In genomic region chr17:13601776-13602551, GRCh38 we compare ENCODE assay signal across 1 cellular context.
A peak's percentile ranks its signal among the peaks of the same experiment; 100 is the strongest.
TF ChIP-seq lines count a peak whose summit lies in the region.

TSS of gene HS3ST3A1 (minus strand) at chr17:13601929. CDS start at chr17:13601129, 800 bp downstream.

TF ChIP-seq in HepG2, 621 proteins besides CTCF, POLR2A, EP300 and RAD21 (continued from another document and continues in another):
- TF ChIP-seq ZNF512 (CRISPR knock-in tag; IDR thresholded peaks at IDR 0.05), result no peak
- no peak for TF ChIP-seq POLR2G (IDR thresholded peaks at IDR 0.05; ENCODE audit: low read depth, low read length)
- TF ChIP-seq ATAD3A (CRISPR knock-in tag; IDR thresholded peaks at IDR 0.05), result no peak
- no peak for TF ChIP-seq MAFF (IDR thresholded peaks at IDR 0.05; ENCODE audit: low read depth, low read length)
- TF ChIP-seq ZNF562 (CRISPR knock-in tag; IDR thresholded peaks at IDR 0.05; ENCODE audit: borderline replicate concordance), result no peak
- no peak for TF ChIP-seq MBD4 (IDR thresholded peaks at IDR 0.05; ENCODE audit: borderline replicate concordance, low read length)
- no peak for TF ChIP-seq MIXL1 (CRISPR knock-in tag; IDR thresholded peaks at IDR 0.05)
- TF ChIP-seq ZBTB34 (CRISPR knock-in tag; IDR thresholded peaks at IDR 0.05), result no peak
- peak; percentile 57; the same call in 1 of the 2 replicates for TF ChIP-seq ZNF33B (CRISPR knock-in tag; IDR thresholded peaks at IDR 0.05)
- TF ChIP-seq HNRNPUL1 (IDR thresholded peaks at IDR 0.05; ENCODE audit: low read depth, low read length), result no peak
- TF ChIP-seq ZNF589 (CRISPR knock-in tag; conservative IDR thresholded peaks at IDR 0.05), result no peak
- TF ChIP-seq XRCC5 (optimal IDR thresholded peaks at IDR 0.05; ENCODE audit: low read length), result no peak
- no peak for TF ChIP-seq FOXP4 (CRISPR knock-in tag; IDR thresholded peaks at IDR 0.05)
- 0 out of 2 replicates have a peak, but pooled peaks have one; percentile 21 for TF ChIP-seq ZNF354B (CRISPR knock-in tag; IDR thresholded peaks at IDR 0.05)
- TF ChIP-seq ZFAT (CRISPR knock-in tag; conservative IDR thresholded peaks at IDR 0.05), result no peak
- peak; percentile 48; the same call in 1 of the 2 replicates for TF ChIP-seq TBX2 (CRISPR knock-in tag; IDR thresholded peaks at IDR 0.05; ENCODE audit: borderline replicate concordance)
- peak; percentile 38; the same call in 1 of the 2 replicates for TF ChIP-seq MYC (CRISPR knock-in tag; IDR thresholded peaks at IDR 0.05; ENCODE audit: borderline replicate concordance)
- no peak for TF ChIP-seq CREM (IDR thresholded peaks at IDR 0.05)
- TF ChIP-seq CREM (CRISPR knock-in tag; IDR thresholded peaks at IDR 0.05), result no peak
- no peak for TF ChIP-seq ZMAT5 (CRISPR knock-in tag; IDR thresholded peaks at IDR 0.05; ENCODE audit: borderline replicate concordance, low read depth)
- TF ChIP-seq, protein P1, sequence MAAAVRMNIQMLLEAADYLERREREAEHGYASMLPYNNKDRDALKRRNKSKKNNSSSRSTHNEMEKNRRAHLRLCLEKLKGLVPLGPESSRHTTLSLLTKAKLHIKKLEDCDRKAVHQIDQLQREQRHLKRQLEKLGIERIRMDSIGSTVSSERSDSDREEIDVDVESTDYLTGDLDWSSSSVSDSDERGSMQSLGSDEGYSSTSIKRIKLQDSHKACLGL (CRISPR knock-in tag; IDR thresholded peaks at IDR 0.05), result peak; percentile 54; the same call in 1 of the 2 replicates
- no peak for TF ChIP-seq YEATS4 (CRISPR knock-in tag; IDR thresholded peaks at IDR 0.05; ENCODE audit: borderline replicate concordance)
- TF ChIP-seq GATAD2A (CRISPR knock-in tag; IDR thresholded peaks at IDR 0.05), result no peak
- no peak for TF ChIP-seq SP2 (CRISPR knock-in tag; IDR thresholded peaks at IDR 0.05)
- TF ChIP-seq TBP (CRISPR knock-in tag; IDR thresholded peaks at IDR 0.05), result no peak
- TF ChIP-seq GZF1 (CRISPR knock-in tag; IDR thresholded peaks at IDR 0.05), result no peak
- no peak for TF ChIP-seq MAFK (conservative IDR thresholded peaks at IDR 0.05 in 1 of 2, IDR thresholded peaks at IDR 0.05 in 1 of 2; ENCODE audit: low read length in 2 of 2)
- no peak for TF ChIP-seq REPIN1 (CRISPR knock-in tag; IDR thresholded peaks at IDR 0.05; ENCODE audit: borderline replicate concordance, low read depth)
- TF ChIP-seq TAF15 (IDR thresholded peaks at IDR 0.05; ENCODE audit: low read depth, low read length, poor library complexity, severe bottlenecking), result no peak
- no peak for TF ChIP-seq ZBTB42 (CRISPR knock-in tag; IDR thresholded peaks at IDR 0.05)
- no peak for TF ChIP-seq SNAPC5 (CRISPR knock-in tag; IDR thresholded peaks at IDR 0.05; ENCODE audit: borderline replicate concordance)
- no peak for TF ChIP-seq NR2F2 (IDR thresholded peaks at IDR 0.05; ENCODE audit: borderline replicate concordance, low read depth)
- TF ChIP-seq ZNF512B (CRISPR knock-in tag; IDR thresholded peaks at IDR 0.05; ENCODE audit: borderline replicate concordance), result no peak
- no peak for TF ChIP-seq ZNF335 (CRISPR knock-in tag; IDR thresholded peaks at IDR 0.05)
- no peak for TF ChIP-seq ZBTB10 (CRISPR knock-in tag; IDR thresholded peaks at IDR 0.05; ENCODE audit: borderline replicate concordance)
- TF ChIP-seq FOXK2 (IDR thresholded peaks at IDR 0.05), result no peak
- TF ChIP-seq PAX8 (CRISPR knock-in tag; IDR thresholded peaks at IDR 0.05; ENCODE audit: borderline replicate concordance), result 0 out of 2 replicates have a peak, but pooled peaks have one; percentile 19
- no peak for TF ChIP-seq RFXAP (CRISPR knock-in tag; IDR thresholded peaks at IDR 0.05; ENCODE audit: borderline replicate concordance)
- no peak for TF ChIP-seq JUN (CRISPR knock-in tag; IDR thresholded peaks at IDR 0.05)
- no peak for TF ChIP-seq ATF3 (CRISPR knock-in tag; IDR thresholded peaks at IDR 0.05)
- TF ChIP-seq NR2F6 (IDR thresholded peaks at IDR 0.05), result no peak
- no peak for TF ChIP-seq NR2F6 (CRISPR knock-in tag; IDR thresholded peaks at IDR 0.05)
- no peak for TF ChIP-seq STAG1 (CRISPR knock-in tag; IDR thresholded peaks at IDR 0.05)
- TF ChIP-seq LCORL (IDR thresholded peaks at IDR 0.05), result no peak
- no peak for TF ChIP-seq LCORL (CRISPR knock-in tag; IDR thresholded peaks at IDR 0.05)
- no peak for TF ChIP-seq NBN (conservative IDR thresholded peaks at IDR 0.05)
- TF ChIP-seq ZFP36L1 (CRISPR knock-in tag; IDR thresholded peaks at IDR 0.05), result no peak
- TF ChIP-seq, protein P2, sequence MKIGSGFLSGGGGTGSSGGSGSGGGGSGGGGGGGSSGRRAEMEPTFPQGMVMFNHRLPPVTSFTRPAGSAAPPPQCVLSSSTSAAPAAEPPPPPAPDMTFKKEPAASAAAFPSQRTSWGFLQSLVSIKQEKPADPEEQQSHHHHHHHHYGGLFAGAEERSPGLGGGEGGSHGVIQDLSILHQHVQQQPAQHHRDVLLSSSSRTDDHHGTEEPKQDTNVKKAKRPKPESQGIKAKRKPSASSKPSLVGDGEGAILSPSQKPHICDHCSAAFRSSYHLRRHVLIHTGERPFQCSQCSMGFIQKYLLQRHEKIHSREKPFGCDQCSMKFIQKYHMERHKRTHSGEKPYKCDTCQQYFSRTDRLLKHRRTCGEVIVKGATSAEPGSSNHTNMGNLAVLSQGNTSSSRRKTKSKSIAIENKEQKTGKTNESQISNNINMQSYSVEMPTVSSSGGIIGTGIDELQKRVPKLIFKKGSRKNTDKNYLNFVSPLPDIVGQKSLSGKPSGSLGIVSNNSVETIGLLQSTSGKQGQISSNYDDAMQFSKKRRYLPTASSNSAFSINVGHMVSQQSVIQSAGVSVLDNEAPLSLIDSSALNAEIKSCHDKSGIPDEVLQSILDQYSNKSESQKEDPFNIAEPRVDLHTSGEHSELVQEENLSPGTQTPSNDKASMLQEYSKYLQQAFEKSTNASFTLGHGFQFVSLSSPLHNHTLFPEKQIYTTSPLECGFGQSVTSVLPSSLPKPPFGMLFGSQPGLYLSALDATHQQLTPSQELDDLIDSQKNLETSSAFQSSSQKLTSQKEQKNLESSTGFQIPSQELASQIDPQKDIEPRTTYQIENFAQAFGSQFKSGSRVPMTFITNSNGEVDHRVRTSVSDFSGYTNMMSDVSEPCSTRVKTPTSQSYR (CRISPR knock-in tag; IDR thresholded peaks at IDR 0.05; ENCODE audit: borderline replicate concordance), result no peak
- no peak for TF ChIP-seq CREBL2 (CRISPR knock-in tag; IDR thresholded peaks at IDR 0.05; ENCODE audit: borderline replicate concordance)
- TF ChIP-seq, protein P3, sequence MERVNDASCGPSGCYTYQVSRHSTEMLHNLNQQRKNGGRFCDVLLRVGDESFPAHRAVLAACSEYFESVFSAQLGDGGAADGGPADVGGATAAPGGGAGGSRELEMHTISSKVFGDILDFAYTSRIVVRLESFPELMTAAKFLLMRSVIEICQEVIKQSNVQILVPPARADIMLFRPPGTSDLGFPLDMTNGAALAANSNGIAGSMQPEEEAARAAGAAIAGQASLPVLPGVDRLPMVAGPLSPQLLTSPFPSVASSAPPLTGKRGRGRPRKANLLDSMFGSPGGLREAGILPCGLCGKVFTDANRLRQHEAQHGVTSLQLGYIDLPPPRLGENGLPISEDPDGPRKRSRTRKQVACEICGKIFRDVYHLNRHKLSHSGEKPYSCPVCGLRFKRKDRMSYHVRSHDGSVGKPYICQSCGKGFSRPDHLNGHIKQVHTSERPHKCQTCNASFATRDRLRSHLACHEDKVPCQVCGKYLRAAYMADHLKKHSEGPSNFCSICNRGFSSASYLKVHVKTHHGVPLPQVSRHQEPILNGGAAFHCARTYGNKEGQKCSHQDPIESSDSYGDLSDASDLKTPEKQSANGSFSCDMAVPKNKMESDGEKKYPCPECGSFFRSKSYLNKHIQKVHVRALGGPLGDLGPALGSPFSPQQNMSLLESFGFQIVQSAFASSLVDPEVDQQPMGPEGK (CRISPR knock-in tag; IDR thresholded peaks at IDR 0.05), result no peak
- no peak for TF ChIP-seq ZNF414 (CRISPR knock-in tag; IDR thresholded peaks at IDR 0.05)
- no peak for TF ChIP-seq ZNF737 (CRISPR knock-in tag; IDR thresholded peaks at IDR 0.05; ENCODE audit: borderline replicate concordance)
